ENCODE assay signal across 23 cellular contexts in genomic region chr2:199929257-199929656, GRCh38.
"Had no signal": no experiment of that assay in that cellular context is flagged by ENCODE, and none has a peak within 500 bp of the region (broad histone marks: within the 10 kb centered on the region; RNA-seq: fewer than 3 reads in every experiment).

No MANE protein-coding gene starts in this region.

- DNase-seq: activated CD4-positive, alpha-beta T cell treated with anti-CD3 and anti-CD28 coated beads, Interleukin-2, amount 50 U/mL, for 48 hours; activated gamma-delta T cell; activated naive CD4-positive, alpha-beta T cell treated with anti-CD3 and anti-CD28 coated beads, Interleukin-2, amount 50 U/mL, for 16 hours; aorta; central memory CD4-positive, alpha-beta T cell; colonic mucosa; endodermal cell; esophagus squamous epithelium; gastrocnemius medialis; hippocampal formation; left ventricle myocardium superior; mammary epithelial cell; ovary; psoas muscle; right cardiac atrium; stimulated activated CD4-positive, alpha-beta T cell treated with anti-CD3 and anti-CD28 coated beads, Interleukin-12 subunit alpha, Interleukin-12 subunit beta, amount 100 ng/mL, for 4 hours; T-helper 9 cell; testis; trophoblast cell; uterus had no signal

- ATAC-seq: gastrocnemius medialis, left ventricle myocardium superior, psoas muscle, right cardiac atrium had no signal

- H3K4me3 Mint-ChIP-seq: activated T-helper 1 cell treated with anti-CD3 and anti-CD28 coated beads, Interleukin-12 subunit alpha, Interleukin-12 subunit beta, Interleukin-2, Interleukin-4 antibody, amounts not matched to agents 30 ng/mL and 10 ng/mL and 1 ng/mL, durations not matched to agents 14 hours and 24 hours and 36 hours; endodermal cell; nephron had no signal

- H3K27me3 ChIP-seq: colonic mucosa, esophagus squamous epithelium, gastrocnemius medialis, neutrophil, ovary, testis, uterus had no signal

- H3K27ac Mint-ChIP-seq: activated T-helper 1 cell treated with anti-CD3 and anti-CD28 coated beads, Interleukin-12 subunit alpha, Interleukin-12 subunit beta, Interleukin-2, Interleukin-4 antibody, amounts not matched to agents 30 ng/mL and 10 ng/mL and 1 ng/mL, durations not matched to agents 14 hours and 24 hours and 36 hours; endodermal cell; nephron had no signal

- H3K36me3 ChIP-seq: colonic mucosa, ovary, uterus had no signal

- H3K9me3 Mint-ChIP-seq: activated T-helper 1 cell treated with anti-CD3 and anti-CD28 coated beads, Interleukin-12 subunit alpha, Interleukin-12 subunit beta, Interleukin-2, Interleukin-4 antibody, amounts not matched to agents 30 ng/mL and 10 ng/mL and 1 ng/mL, durations not matched to agents 14 hours and 24 hours and 36 hours; endodermal cell; nephron had no signal

- H3K4me3 ChIP-seq: colonic mucosa, esophagus squamous epithelium, gastrocnemius medialis, ovary, psoas muscle, testis, uterus had no signal

- H3K4me1 ChIP-seq: esophagus squamous epithelium, gastrocnemius medialis, psoas muscle, uterus had no signal

- H3K27ac ChIP-seq: colonic mucosa, esophagus squamous epithelium, gastrocnemius medialis, neutrophil, ovary, psoas muscle, testis, uterus had no signal
